18 cellular contexts compared by ENCODE assay signal in the genomic region with DNA sequence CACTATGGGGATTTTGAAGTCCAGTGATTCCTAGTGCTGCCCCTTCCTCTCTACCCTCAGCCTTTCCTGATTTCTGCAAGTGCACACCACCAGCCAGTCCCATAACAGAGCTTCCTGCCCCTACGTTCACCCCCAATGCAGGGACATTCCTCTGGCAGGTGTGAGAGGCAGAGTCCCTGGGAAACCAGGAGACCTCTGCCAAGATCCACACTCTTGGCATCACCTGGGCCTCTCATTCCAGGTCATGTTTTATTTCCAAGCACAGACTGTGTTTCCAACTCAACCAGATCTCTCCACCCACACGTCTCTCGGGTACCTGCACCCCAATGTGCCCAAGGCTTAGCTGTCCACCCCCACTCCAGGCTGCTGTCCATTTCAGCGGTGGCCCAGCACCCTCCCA. TPM values are rescaled to one million over a fixed set of nuclear protein-coding genes. Genes with fewer than 3 reads are reported as not detected.
A peak's percentile ranks its signal among the peaks of the same experiment; 100 is the strongest.
DNase-seq lines count a peak whose midpoint lies in the region; ATAC-seq, FAIRE-seq and TF ChIP-seq lines count a peak whose summit lies in the region.
"Had no signal": no experiment of that assay in that cellular context is flagged by ENCODE, and none has a peak within 500 bp of the region (broad histone marks: within the 10 kb centered on the region; RNA-seq: fewer than 3 reads in every experiment).

No MANE protein-coding gene starts in this region.

- CTCF ChIA-PET in activated CD4-positive, alpha-beta T cell treated with anti-CD3 and anti-CD28 coated beads, Interleukin-2, amount 10 ng/mL, durations not matched to agents 7 days and 5 days (lab: Charles Lee): interaction anchor here (0.7 to 1.7 kb wide), 2 partner anchors 19 to 121 kb away, joined by 3 to 9 read pairs; no protein-coding TSS in a partner anchor

- peaks cover 35% of the 10 kb centered on the region for H3K27me3 Mint-ChIP-seq in activated CD4-positive, alpha-beta T cell treated with anti-CD3 and anti-CD28 coated beads, Interleukin-2, amount 10 ng/mL, durations not matched to agents 7 days and 5 days

- H3K4me3 ChIP-seq in brain microvascular endothelial cell (ENCODE audit: low read depth, low read length): no peak overlapping the region
- H3K4me3 ChIP-seq: A549, GM12878, SJSA1 had no signal

- in situ Hi-C loops in brain microvascular endothelial cell (cut with HindIII; ENCODE audit: low pct_ligation_motif_present, low sequenced_read_pairs): no loop called here

- no peak for TF ChIP-seq CTCF in brain microvascular endothelial cell (IDR thresholded peaks at IDR 0.05; ENCODE audit: low read depth, low read length, missing control alignments)

- FAIRE-seq in HTR-8/SVneo (lab: Jason Lieb, UNC): peak; percentile 52
- FAIRE-seq in urothelium cell line (lab: Jason Lieb, UNC): no peak
- FAIRE-seq: A549, RCC 7860 had no signal

- H3K27ac ChIP-seq in brain microvascular endothelial cell: no peak overlapping the region
- H3K27ac ChIP-seq: A549, SJSA1 had no signal

- no peaks in the 10 kb centered on the region for H3K4me1 Mint-ChIP-seq in activated CD4-positive, alpha-beta T cell treated with anti-CD3 and anti-CD28 coated beads, Interleukin-2, amount 10 ng/mL, durations not matched to agents 7 days and 5 days

- no peaks in the 10 kb centered on the region for H3K36me3 Mint-ChIP-seq in activated CD4-positive, alpha-beta T cell treated with anti-CD3 and anti-CD28 coated beads, Interleukin-2, amount 10 ng/mL, durations not matched to agents 7 days and 5 days (ENCODE audit: low read depth)

- no peaks in the 10 kb centered on the region for H3K36me3 ChIP-seq in brain microvascular endothelial cell (replicated peaks)
- H3K36me3 ChIP-seq: BE2C, SJSA1 had no signal

- H3K9me3 Mint-ChIP-seq in activated CD4-positive, alpha-beta T cell treated with anti-CD3 and anti-CD28 coated beads, Interleukin-2, amount 10 ng/mL, durations not matched to agents 7 days and 5 days: no peaks in the 10 kb centered on the region
- H3K9me3 Mint-ChIP-seq: CD4-positive, alpha-beta T cell had no signal

- no peak overlapping the region for H3K27ac Mint-ChIP-seq in activated CD4-positive, alpha-beta T cell treated with anti-CD3 and anti-CD28 coated beads, Interleukin-2, amount 10 ng/mL, durations not matched to agents 7 days and 5 days
- H3K27ac Mint-ChIP-seq: CD4-positive, alpha-beta T cell had no signal

- H3K4me3 Mint-ChIP-seq in activated CD4-positive, alpha-beta T cell treated with anti-CD3 and anti-CD28 coated beads, Interleukin-2, amount 10 ng/mL, durations not matched to agents 7 days and 5 days: no peak overlapping the region
- H3K4me3 Mint-ChIP-seq: CD4-positive, alpha-beta T cell had no signal

- peak; percentile 39 for DNase-seq in activated CD8-positive, alpha-beta memory T cell treated with anti-CD3 and anti-CD28 coated beads, Interleukin-2, amount 50 U/mL, for 48 hours
- no peak for DNase-seq in activated CD8-positive, alpha-beta memory T cell treated with anti-CD3 and anti-CD28 coated beads for 24 hours
- DNase-seq in HTR-8/SVneo (ENCODE audit: insufficient read length, low spot score) (no peak), left lobe of liver (ENCODE audit: low spot score) (no peak), urothelium cell line (ENCODE audit: low spot score) (peak; percentile 2), brain microvascular endothelial cell (no peak)
- no peak for DNase-seq in activated CD4-positive, alpha-beta T cell treated with anti-CD3 and anti-CD28 coated beads, Interleukin-2, amount 10 ng/mL, durations not matched to agents 7 days and 5 days
- DNase-seq: COR-L47, DMS 273 treated with DMSO at 0.1 percent for 48 hours, DMS79 treated with DMSO at 0.1 percent for 48 hours, NCI-H2171 treated with DMSO at 0.1 percent for 48 hours had no signal

- POLR2A ChIA-PET in activated CD4-positive, alpha-beta T cell treated with anti-CD3 and anti-CD28 coated beads, Interleukin-2, amount 10 ng/mL, durations not matched to agents 7 days and 5 days (lab: Charles Lee): no interaction called here

- ATAC-seq in left lobe of liver: peak; percentile 76
- no peak for ATAC-seq in GM19467 (IDR thresholded peaks at IDR 0.05; ENCODE audit: unreplicated experiment)

- peaks cover 14% of the 10 kb centered on the region for H3K27me3 ChIP-seq in brain microvascular endothelial cell (replicated peaks)
- H3K27me3 ChIP-seq: BE2C had no signal

RNA-seq across cellular contexts. Expression of a gene that starts 20.9 kb away (rescaled TPM):
- total RNA-seq in left lobe of liver: 93.5 TPM
- total RNA-seq in activated CD4-positive, alpha-beta T cell treated with anti-CD3 and anti-CD28 coated beads, Interleukin-2, amount 10 ng/mL, durations not matched to agents 7 days and 5 days: 100 to 1,000 TPM; 132 to 153 TPM

RNA-seq across cellular contexts. Expression of a gene that starts 59.5 kb away (rescaled TPM):
- 14.0 TPM for total RNA-seq in left lobe of liver
- under 1 TPM in 1 of 2 experiments, not detected in 1; 0.07 TPM for total RNA-seq in activated CD4-positive, alpha-beta T cell treated with anti-CD3 and anti-CD28 coated beads, Interleukin-2, amount 10 ng/mL, durations not matched to agents 7 days and 5 days

Comparison
In these comparisons a context has a peak if more than half of its experiments do, and no peak if none do; other contexts are left out.
1. DNase-seq: peak in activated CD8-positive, alpha-beta memory T cell treated with anti-CD3 and anti-CD28 coated beads, Interleukin-2, amount 50 U/mL, for 48 hours (single experiment) and urothelium cell line (single experiment); none in activated CD8-positive, alpha-beta memory T cell treated with anti-CD3 and anti-CD28 coated beads for 24 hours (single experiment), HTR-8/SVneo (single experiment), left lobe of liver (single experiment), brain microvascular endothelial cell (single experiment) and activated CD4-positive, alpha-beta T cell treated with anti-CD3 and anti-CD28 coated beads, Interleukin-2, amount 10 ng/mL, durations not matched to agents 7 days and 5 days (single experiment).
2. RNA of a gene that starts 59.5 kb away (total RNA-seq): 14.0 TPM in left lobe of liver (single experiment); 0.07 TPM in activated CD4-positive, alpha-beta T cell treated with anti-CD3 and anti-CD28 coated beads, Interleukin-2, amount 10 ng/mL, durations not matched to agents 7 days and 5 days; every median in the first group is over 10 times any median in the second.